In genomic region chr1:17259233-17259873, GRCh38 we compare ENCODE assay signal across 27 cellular contexts. TPM values are rescaled to one million over a fixed set of nuclear protein-coding genes. Genes with fewer than 3 reads are reported as not detected.
DNase-seq lines count a peak whose midpoint lies in the region; ATAC-seq, FAIRE-seq and TF ChIP-seq lines count a peak whose summit lies in the region.
"Had no signal": no experiment of that assay in that cellular context is flagged by ENCODE, and none has a peak within 500 bp of the region (broad histone marks: within the 10 kb centered on the region; RNA-seq: fewer than 3 reads in every experiment).

No MANE protein-coding gene starts in this region.

- no peak for TF ChIP-seq POLR2A in HCT116 (IDR thresholded peaks at IDR 0.05; ENCODE audit: borderline replicate concordance, extremely low read depth, insufficient read depth, insufficient read length)

- H3K9me3 Mint-ChIP-seq in H9: peaks cover 4 to 5% of the 10 kb centered on the region in 2 experiments; a peak in 4 of 5 replicates
- H3K9me3 Mint-ChIP-seq: activated naive CD4-positive, alpha-beta T cell treated with anti-CD3 and anti-CD28 coated beads for 36 hours; central memory CD8-positive, alpha-beta T cell; GM23338; stimulated activated naive CD8-positive, alpha-beta T cell treated with anti-CD3 and anti-CD28 coated beads, Interleukin-15, Interleukin-2, amounts not matched to agents 100 ng/mL and 50 ng/mL, for 24 hours had no signal

- H3K27me3 ChIP-seq in HCT116 (ENCODE audit: insufficient read depth, low read length) (peaks cover 6% of the 10 kb centered on the region), fibroblast of lung (ENCODE audit: control insufficient read depth, insufficient read depth, low read length) (peaks cover 6% of the 10 kb centered on the region), H9 (ENCODE audit: insufficient read depth, low read length) (no peaks in the 10 kb centered on the region)
- H3K27me3 ChIP-seq: thyroid gland had no signal

- in situ Hi-C loops in GM13977 (cut with MboI; ENCODE audit: low pct_unique_long_range_greater_than_20kb, low sequenced_read_pairs, unreplicated experiment): no loop called here

- no peak overlapping the region for H2BK5ac ChIP-seq in H9 (ENCODE audit: insufficient read length, low read length)

- no peak overlapping the region for H3K14ac ChIP-seq in H9 (ENCODE audit: insufficient read depth, low read length)

- H4K91ac ChIP-seq in H9 (ENCODE audit: insufficient read length, low read depth, low read length): no peak overlapping the region

- peaks cover 0 to 5% (median 0%) of the 10 kb centered on the region in 3 experiments; a peak in 2 of 7 replicates for H3K36me3 Mint-ChIP-seq in H9 (ENCODE audit: insufficient read depth in 1 of 3, low read depth in 3 of 3)

- no peaks in the 10 kb centered on the region for H3K27me3 Mint-ChIP-seq in H9 (ENCODE audit: low read depth)

- no peak overlapping the region for H2BK120ac ChIP-seq in H9 (ENCODE audit: low read depth, low read length, poor library complexity, severe bottlenecking)

- no peak overlapping the region for H2BK20ac ChIP-seq in H9 (ENCODE audit: low read depth, low read length, poor library complexity, severe bottlenecking)

- peak overlapping the region; percentile 16 to 48 for H3K4me3 ChIP-seq in HCT116 (replicated peaks in 1 of 2; ENCODE audit: low read depth in 1 of 2, low read length in 2 of 2)
- H3K4me3 ChIP-seq in fibroblast of lung (replicated peaks in 1 of 4; ENCODE audit: control extremely low read depth in 1 of 4, insufficient read depth in 1 of 4, low read depth in 3 of 4, low read length in 4 of 4): no peak overlapping the region
- H3K4me3 ChIP-seq: gastroesophageal sphincter, GM23338, lung, thyroid gland had no signal

- H3K56ac ChIP-seq in H9 (ENCODE audit: insufficient read length, low read depth, low read length): no peak overlapping the region

- no peak for DNase-seq in HCT116 (ENCODE audit: low read depth, low spot score)
- DNase-seq in RPMI7951 (ENCODE audit: low read depth): peak; percentile 99
- peak; percentile 42 to 66 for DNase-seq in fibroblast of lung (ENCODE audit: low read depth in 2 of 2)
- DNase-seq in urothelium cell line (ENCODE audit: low spot score): peak; percentile 38
- no peak for DNase-seq in GM13977 (ENCODE audit: low spot score)
- no peak for DNase-seq in H9
- DNase-seq: activated CD4-positive, alpha-beta T cell treated with anti-CD3 and anti-CD28 coated beads for 36 hours; activated naive CD4-positive, alpha-beta T cell treated with anti-CD3 and anti-CD28 coated beads for 36 hours; activated T-cell treated with anti-CD3 and anti-CD28 coated beads, Interleukin-2, amount 50 U/mL, for 48 hours; COR-L47; DMS79; kidney; NCI-H1694 treated with DMSO at 0.1 percent for 48 hours; NCI-H526 treated with DMSO at 0.1 percent for 48 hours; SHP77; stimulated activated CD4-positive, alpha-beta T cell treated with anti-CD3 and anti-CD28 coated beads, Interleukin-4, amount 100 ng/mL, for 1 hour; thyroid gland had no signal

- H3K27ac ChIP-seq in HCT116 (ENCODE audit: low read depth, low read length): no peak overlapping the region; the same call in 1 of the 2 replicates
- H3K27ac ChIP-seq in fibroblast of lung (ENCODE audit: insufficient read depth, low read length): no peak overlapping the region
- H3K27ac ChIP-seq in H9 (ENCODE audit: insufficient read length, low read depth, low read length): no peak overlapping the region
- H3K27ac ChIP-seq: gastroesophageal sphincter, thyroid gland had no signal

- no peak overlapping the region for H2AK5ac ChIP-seq in H9 (ENCODE audit: insufficient read length, low read length)

- POLR2A ChIA-PET in HCT116 (lab: Charles Lee): interaction anchor here (2.2 kb wide), 1 partner anchor 11 kb away, joined by 8 read pairs; the partner anchor contains the start of gene PADI3

- H3K36me3 ChIP-seq in HCT116 (ENCODE audit: control insufficient read depth in 1 of 2, insufficient read depth in 2 of 2, low read length in 2 of 2) (no peaks in the 10 kb centered on the region), fibroblast of lung (ENCODE audit: control insufficient read depth, insufficient read depth, low read length) (no peaks in the 10 kb centered on the region)
- H3K36me3 ChIP-seq: gastroesophageal sphincter, thyroid gland had no signal

- H2BK15ac ChIP-seq in H9 (ENCODE audit: low read depth, low read length): no peak overlapping the region

- H3K4me1 ChIP-seq in HCT116 (ENCODE audit: control insufficient read depth in 1 of 2, insufficient read depth in 2 of 2, low read length in 2 of 2): peaks cover 20 to 23% of the 10 kb centered on the region in 2 experiments
- H3K4me1 ChIP-seq in fibroblast of lung (ENCODE audit: control insufficient read depth, extremely low read depth, insufficient read depth, low read length): no peaks in the 10 kb centered on the region
- no peaks in the 10 kb centered on the region for H3K4me1 ChIP-seq in H9 (ENCODE audit: insufficient read depth, low read length)
- H3K4me1 ChIP-seq: gastroesophageal sphincter, thyroid gland had no signal

- ATAC-seq in HCT116 (peak; percentile 83), HG03571 (IDR thresholded peaks at IDR 0.05; ENCODE audit: unreplicated experiment) (no peak)
- ATAC-seq: activated CD4-positive, alpha-beta T cell treated with anti-CD3 and anti-CD28 coated beads for 36 hours; gastroesophageal sphincter; GM23338 had no signal

- no peaks in the 10 kb centered on the region for H3K23me2 ChIP-seq in H9 (ENCODE audit: insufficient read length, low read depth, low read length, poor library complexity, severe bottlenecking)

- H2BK12ac ChIP-seq in H9 (ENCODE audit: insufficient read length, low read depth, low read length): no peak overlapping the region

- no peak overlapping the region for H3T11ph ChIP-seq in H9 (ENCODE audit: low read length)

- no peak overlapping the region for H3K27ac Mint-ChIP-seq in H9
- H3K27ac Mint-ChIP-seq: activated CD4-positive, alpha-beta T cell treated with anti-CD3 and anti-CD28 coated beads for 36 hours; activated naive CD4-positive, alpha-beta T cell treated with anti-CD3 and anti-CD28 coated beads for 36 hours; stimulated activated naive CD8-positive, alpha-beta T cell treated with anti-CD3 and anti-CD28 coated beads, Interleukin-15, Interleukin-2, amounts not matched to agents 100 ng/mL and 50 ng/mL, for 24 hours had no signal

- no TSS peak for BruUV-seq in HCT116 (replicated peaks; lab: Mats Ljungman, UMichigan)

- H3K4me2 ChIP-seq in HCT116 (ENCODE audit: low read length) (peak overlapping the region; percentile 87), fibroblast of lung (ENCODE audit: extremely low read depth, insufficient read depth, low read length) (no peak overlapping the region), H9 (ENCODE audit: insufficient read depth, insufficient read length, low read length) (no peak overlapping the region)
- H3K4me2 ChIP-seq: GM23338 had no signal

- H3K9me3 ChIP-seq in HCT116 (ENCODE audit: control insufficient read depth in 1 of 2, insufficient read depth in 1 of 2, low read depth in 1 of 2, low read length in 2 of 2) (no peaks in the 10 kb centered on the region), fibroblast of lung (ENCODE audit: control insufficient read depth, insufficient read depth, low read depth, low read length) (no peaks in the 10 kb centered on the region), H9 (ENCODE audit: control insufficient read depth, low read depth, low read length) (no peaks in the 10 kb centered on the region)
- H3K9me3 ChIP-seq: thyroid gland had no signal

- H3K4me3 Mint-ChIP-seq in H9: no peak overlapping the region
- H3K4me3 Mint-ChIP-seq: activated CD4-positive, alpha-beta T cell treated with anti-CD3 and anti-CD28 coated beads for 36 hours; activated naive CD4-positive, alpha-beta T cell treated with anti-CD3 and anti-CD28 coated beads for 36 hours; central memory CD8-positive, alpha-beta T cell; GM23338; stimulated activated naive CD8-positive, alpha-beta T cell treated with anti-CD3 and anti-CD28 coated beads, Interleukin-15, Interleukin-2, amounts not matched to agents 100 ng/mL and 50 ng/mL, for 24 hours had no signal

- RAD21 ChIA-PET in HCT116 (lab: Charles Lee; ENCODE audit: low non-redundant PET in 1 of 2, low total read pairs in 2 of 2, uncharacterized antibody in 2 of 2, unreplicated experiment in 2 of 2): interaction anchor here (0.8 to 0.9 kb wide), 2 partner anchors 9 to 131 kb away, joined by 3 read pairs; no protein-coding TSS in a partner anchor

- no peaks in the 10 kb centered on the region for H3K9me2 ChIP-seq in HCT116 (ENCODE audit: insufficient read depth)

- H3K9ac ChIP-seq in HCT116 (ENCODE audit: low read length) (peak overlapping the region; percentile 38), fibroblast of lung (ENCODE audit: insufficient read depth, low read length) (no peak overlapping the region), H9 (ENCODE audit: extremely low read depth, insufficient read length, low read length) (no peak overlapping the region)

- no peak overlapping the region for H3K23ac ChIP-seq in H9 (ENCODE audit: insufficient read length, low read depth, low read length)

- H2AFZ ChIP-seq in HCT116 (ENCODE audit: low read depth, low read length, poor library complexity, severe bottlenecking) (peak overlapping the region; percentile 98), fibroblast of lung (ENCODE audit: low read length) (no peak overlapping the region), H9 (ENCODE audit: low read length) (no peak overlapping the region)
- H2AFZ ChIP-seq: GM23338 had no signal

- no peak overlapping the region for H4K5ac ChIP-seq in H9 (ENCODE audit: insufficient read length, low read depth, low read length)

- no peak; a peak in 2 of 6 replicates for TF ChIP-seq CTCF in HCT116 (IDR thresholded peaks at IDR 0.05 in 2 of 3, conservative IDR thresholded peaks at IDR 0.05 in 1 of 3; ENCODE audit: borderline replicate concordance in 1 of 3, insufficient read depth in 1 of 3, low read depth in 2 of 3, low read length in 2 of 3)
- no peak for TF ChIP-seq CTCF in fibroblast of lung (conservative IDR thresholded peaks at IDR 0.05 in 1 of 2, IDR thresholded peaks at IDR 0.05 in 1 of 2; ENCODE audit: low read depth in 1 of 2, low read length in 2 of 2)
- no peak for TF ChIP-seq CTCF in GM13977 (IDR thresholded peaks at IDR 0.05; ENCODE audit: extremely low read depth, insufficient read depth, missing control alignments)
- TF ChIP-seq CTCF in H9 (conservative IDR thresholded peaks at IDR 0.05): no peak

- no peak for FAIRE-seq in urothelium cell line (lab: Jason Lieb, UNC)
- FAIRE-seq: kidney, TTC549 had no signal

- CTCF ChIA-PET in HCT116 (lab: Charles Lee): interaction anchor here (0.8 to 1.5 kb wide), 5 partner anchors 9 to 77 kb away, joined by 3 to 6 read pairs (median 4); no protein-coding TSS in a partner anchor

- peaks cover 0 to 2% of the 10 kb centered on the region in 2 experiments; a peak in 1 of 4 replicates for H3K4me1 Mint-ChIP-seq in H9
- H3K4me1 Mint-ChIP-seq: activated CD4-positive, alpha-beta T cell treated with anti-CD3 and anti-CD28 coated beads for 36 hours; central memory CD8-positive, alpha-beta T cell; GM23338 had no signal

- no CpG with 5 or more reads among the region's 24 CpGs for WGBS in H9 (ENCODE audit: extremely low coverage, insufficient read length, low lambda C conversion rate)

- peak; percentile 34; the same call in 1 of the 2 replicates for TF ChIP-seq RAD21 in HCT116 (IDR thresholded peaks at IDR 0.05; ENCODE audit: low read depth)

- intact Hi-C loops in HCT116 (cut with micrococcal nuclease): no loop called here

- no peaks in the 10 kb centered on the region for H4K20me1 ChIP-seq in HCT116 (ENCODE audit: insufficient read depth)
- no peaks in the 10 kb centered on the region for H4K20me1 ChIP-seq in fibroblast of lung (ENCODE audit: control insufficient read depth, extremely low read depth, insufficient read depth, low read length)
- no peaks in the 10 kb centered on the region for H4K20me1 ChIP-seq in H9 (ENCODE audit: control insufficient read depth, insufficient read depth, insufficient read length)

- no peak overlapping the region for H3K4ac ChIP-seq in H9 (ENCODE audit: low read depth, low read length)

- no peak overlapping the region for H3K18ac ChIP-seq in H9 (ENCODE audit: insufficient read length, low read depth, low read length)

- no peak overlapping the region for H4K8ac ChIP-seq in H9 (replicated peaks; ENCODE audit: insufficient read length, low read depth, low read length)

- H3K79me2 ChIP-seq in HCT116 (ENCODE audit: insufficient read depth, low read length) (no peaks in the 10 kb centered on the region), fibroblast of lung (ENCODE audit: control insufficient read depth, insufficient read depth, low read length) (no peaks in the 10 kb centered on the region), H9 (ENCODE audit: insufficient read depth, low read length) (no peaks in the 10 kb centered on the region)

- no peaks in the 10 kb centered on the region for H3K79me1 ChIP-seq in H9 (ENCODE audit: insufficient read depth, low read depth, low read length, poor library complexity, severe bottlenecking)

RNA-seq across cellular contexts. Expression of gene PADI3, which starts 10.5 kb away (rescaled TPM):
- total RNA-seq in HCT116 (2021; ENCODE audit: unreplicated experiment) (0.93 TPM), fibroblast of lung (not detected in 2 replicates), H9 (2021) (2.4 and 2.5 TPM in 2 replicates)
- polyA plus RNA-seq in HCT116 (2012): 0.52 and 1.3 TPM in 2 replicates
- 44.9 and 48.8 TPM in 2 replicates for total RNA-seq in RPMI7951 (2014; rRNA removed; shearing (Covaris generic))
- polyA plus RNA-seq in fibroblast of lung: not detected in 2 replicates
- polyA plus RNA-seq in fibroblast of lung (2012): not detected in 2 replicates
- polyA minus RNA-seq in fibroblast of lung (ENCODE audit: low replicate concordance): not detected in 2 replicates
- total RNA-seq: activated CD4-positive, alpha-beta T cell treated with anti-CD3 and anti-CD28 coated beads for 36 hours; activated CD8-positive, alpha-beta memory T cell treated with anti-CD3 and anti-CD28 coated beads for 36 hours; activated naive CD4-positive, alpha-beta T cell treated with anti-CD3 and anti-CD28 coated beads for 36 hours; epithelial cell of proximal tubule; kidney; lung; thyroid gland had no signal
- polyA plus RNA-seq: BJ had no signal

RNA-seq across cellular contexts. Expression of gene PADI4, which starts 48.6 kb away (rescaled TPM):
- total RNA-seq in HCT116 (2021; ENCODE audit: unreplicated experiment) (0.44 TPM), fibroblast of lung (not detected in 2 replicates), H9 (2021) (0.13 and 0.18 TPM in 2 replicates)
- polyA plus RNA-seq in HCT116 (2012): 0.17 and 0.20 TPM in 2 replicates
- total RNA-seq in RPMI7951 (2014; rRNA removed; shearing (Covaris generic)): 3.5 and 6.7 TPM in 2 replicates
- polyA plus RNA-seq in fibroblast of lung: not detected in 2 replicates
- not detected in 2 replicates for polyA plus RNA-seq in fibroblast of lung (2012)
- not detected in 2 replicates for polyA minus RNA-seq in fibroblast of lung (ENCODE audit: low replicate concordance)
- total RNA-seq: epithelial cell of proximal tubule had no signal
- polyA plus RNA-seq: BJ had no signal

RNA-seq across cellular contexts. Expression of gene PADI1, which starts 54.4 kb away (rescaled TPM):
- 0.37 TPM for total RNA-seq in HCT116 (2021; ENCODE audit: unreplicated experiment)
- polyA plus RNA-seq in HCT116 (2012): 0.05 and 0.08 TPM in 2 replicates
- 1.9 and 2.4 TPM in 2 replicates for total RNA-seq in RPMI7951 (2014; rRNA removed; shearing (Covaris generic))
- not detected in 2 replicates for total RNA-seq in fibroblast of lung
- not detected in 2 replicates for polyA plus RNA-seq in fibroblast of lung
- polyA plus RNA-seq in fibroblast of lung (2012): not detected in 2 replicates
- polyA minus RNA-seq in fibroblast of lung (ENCODE audit: low replicate concordance): not detected in 2 replicates
- 0.20 and 0.24 TPM in 2 replicates for total RNA-seq in H9 (2021)
- total RNA-seq: activated CD4-positive, alpha-beta T cell treated with anti-CD3 and anti-CD28 coated beads for 36 hours; activated CD8-positive, alpha-beta memory T cell treated with anti-CD3 and anti-CD28 coated beads for 36 hours; activated naive CD4-positive, alpha-beta T cell treated with anti-CD3 and anti-CD28 coated beads for 36 hours; lung; thyroid gland had no signal

Comparison
In these comparisons a context has a peak if more than half of its experiments do, and no peak if none do; other contexts are left out.
1. DNase-seq: peak in RPMI7951 (single experiment), fibroblast of lung (2 of 2) and urothelium cell line (single experiment); none in HCT116 (single experiment), GM13977 (single experiment) and H9 (single experiment).
2. H3K4me3 ChIP-seq: peak in HCT116 (2 of 2); none in fibroblast of lung (0 of 4).
3. RNA of gene PADI3, which starts 10.5 kb away (total RNA-seq): 44.9 to 48.8 TPM in RPMI7951; 2.4 to 2.5 TPM in H9, 0.93 TPM in HCT116 (single experiment) and not detected in fibroblast of lung; every median in the first group is over 10 times any median in the second.